21 cellular contexts compared by ENCODE assay signal in genomic region chr5:77915346-77915745, GRCh38.
"Had no signal": no experiment of that assay in that cellular context is flagged by ENCODE, and none has a peak within 500 bp of the region (broad histone marks: within the 10 kb centered on the region; RNA-seq: fewer than 3 reads in every experiment).

No MANE protein-coding gene starts in this region.

- H3K36me3 ChIP-seq: MG63 had no signal

- DNase-seq: IMR-90; Karpas-422; KG1; MG63; NCI-H1092 treated with DMSO at 0.1 percent for 48 hours; NCI-H1417; NCI-H1436 treated with DMSO at 0.1 percent for 48 hours; NCI-H1694; NCI-H187 treated with DMSO at 0.1 percent for 48 hours; NCI-H2029 treated with DMSO at 0.1 percent for 48 hours; NCI-H226; NCI-H446; NCI-H510A; NCI-H524 treated with DMSO at 0.1 percent for 48 hours; NCI-H69; NCI-H774; NK-92 treated with Interleukin-12 subunit alpha and Interleukin-12 subunit beta, amount 100 ng/mL, for 24 hours; PC-3; SHP77; T-helper 1 cell had no signal

- H3K4me3 ChIP-seq: MG63 had no signal

- H3K9me3 ChIP-seq: MG63 had no signal

- H3K27ac ChIP-seq: RWPE1 had no signal

- H3K27me3 ChIP-seq: MG63 had no signal
